8 cellular contexts compared by ENCODE assay signal in the genomic region with DNA sequence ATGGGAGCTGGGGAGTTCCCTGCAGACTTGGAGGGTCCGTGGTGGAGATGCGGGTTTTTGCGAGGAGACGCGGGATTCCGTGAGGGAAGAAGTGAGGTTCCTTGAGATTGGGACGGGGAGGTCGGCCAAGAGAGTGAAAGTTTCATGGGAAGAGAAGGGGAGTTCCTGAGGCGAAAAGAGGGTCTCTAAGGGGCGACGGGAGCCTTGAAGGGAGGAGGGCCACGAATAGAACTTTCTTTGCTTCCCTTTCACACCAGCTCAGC. TPM values are rescaled to one million over a fixed set of nuclear protein-coding genes. Genes with fewer than 3 reads are reported as not detected.
A peak's percentile ranks its signal among the peaks of the same experiment; 100 is the strongest.
DNase-seq lines count a peak whose midpoint lies in the region; ATAC-seq and TF ChIP-seq lines count a peak whose summit lies in the region.

No MANE protein-coding gene starts in this region.

- H3K36me3 ChIP-seq in right lobe of liver (no peaks in the 10 kb centered on the region), tibial artery (no peaks in the 10 kb centered on the region)

- no peaks in the 10 kb centered on the region for H3K9me3 ChIP-seq in right lobe of liver
- H3K9me3 ChIP-seq in tibial artery: no peaks in the 10 kb centered on the region

- H3K36me3 Mint-ChIP-seq in activated T-cell treated with anti-CD3 and anti-CD28 coated beads, Interleukin-2, amount 50 U/mL, for 4 hours (ENCODE audit: insufficient read depth): no peaks in the 10 kb centered on the region

- H3K4me3 ChIP-seq in astrocyte of the cerebellum (ENCODE audit: low read depth, low read length) (peak overlapping the region; percentile 65), right lobe of liver (peak overlapping the region; percentile 61 to 78 (median 69)), tibial artery (peak overlapping the region; percentile 78 to 80)

- H3K4me1 ChIP-seq in right lobe of liver: peaks cover 0 to 39% (median 12%) of the 10 kb centered on the region in 4 donors
- H3K4me1 ChIP-seq in tibial artery: peaks cover 0 to 51% (median 28%) of the 10 kb centered on the region in 4 donors

- TF ChIP-seq CTCF in astrocyte of the cerebellum (IDR thresholded peaks at IDR 0.05; ENCODE audit: low read depth, low read length, missing control alignments) (no peak), right lobe of liver (IDR thresholded peaks at IDR 0.05) (no peak), tibial artery (IDR thresholded peaks at IDR 0.05) (no peak), GM10266 (IDR thresholded peaks at IDR 0.05; ENCODE audit: control insufficient read depth, insufficient read depth, low read depth, missing control alignments) (no peak)

- WGBS in right lobe of liver (ENCODE audit: insufficient coverage, low coverage, low lambda C conversion rate, missing lambda C conversion rate): 4% methylated on average over 12 of the region's 12 CpGs

- DNase-seq in activated T-cell treated with anti-CD3 and anti-CD28 coated beads, Interleukin-2, amount 50 U/mL, for 4 hours: no peak
- DNase-seq in activated T-cell treated with anti-CD3 and anti-CD28 coated beads for 4 hours (no peak), astrocyte of the cerebellum (ENCODE audit: low read depth) (no peak), right lobe of liver (no peak), tibial artery (no peak), GM10266 (ENCODE audit: extremely low spot score) (no peak)
- no peak for DNase-seq in stimulated activated CD4-positive, alpha-beta T cell treated with anti-CD3 and anti-CD28 coated beads, Interleukin-12 subunit alpha, Interleukin-12 subunit beta, amount 100 ng/mL, for 4 hours

- no peak for TF ChIP-seq POLR2A in right lobe of liver (IDR thresholded peaks at IDR 0.05)

- in situ Hi-C loops in astrocyte of the cerebellum (cut with HindIII; ENCODE audit: low sequenced_read_pairs): no loop called here

- H3K4me1 Mint-ChIP-seq in activated T-cell treated with anti-CD3 and anti-CD28 coated beads, Interleukin-2, amount 50 U/mL, for 4 hours (ENCODE audit: low read depth): peaks cover 40% of the 10 kb centered on the region

- no peaks in the 10 kb centered on the region for H3K9me3 Mint-ChIP-seq in activated T-cell treated with anti-CD3 and anti-CD28 coated beads, Interleukin-2, amount 50 U/mL, for 4 hours

- intact Hi-C loops in right lobe of liver (cut with DNase I) (no loop called here), tibial artery (cut with DNase I; ENCODE audit: low total_unique reads) (no loop called here)

- H3K27ac ChIP-seq in right lobe of liver (peak overlapping the region; percentile 70 to 73 (median 72)), tibial artery (peak overlapping the region; percentile 84 to 86)

- H3K27me3 Mint-ChIP-seq in activated T-cell treated with anti-CD3 and anti-CD28 coated beads, Interleukin-2, amount 50 U/mL, for 4 hours (ENCODE audit: low read depth): peaks cover 2% of the 10 kb centered on the region

- H3K27me3 ChIP-seq in right lobe of liver: no peaks in the 10 kb centered on the region
- no peaks in the 10 kb centered on the region for H3K27me3 ChIP-seq in tibial artery

- ATAC-seq in activated T-cell treated with anti-CD3 and anti-CD28 coated beads, Interleukin-2, amount 50 U/mL, for 4 hours: no peak
- ATAC-seq in right lobe of liver (no peak), HG03521 (IDR thresholded peaks at IDR 0.05; ENCODE audit: unreplicated experiment) (no peak)

- H3K4me3 Mint-ChIP-seq in activated T-cell treated with anti-CD3 and anti-CD28 coated beads, Interleukin-2, amount 50 U/mL, for 4 hours: peak overlapping the region; percentile 88

RNA-seq across cellular contexts. Expression of a gene that starts 0.5 kb away (rescaled TPM):
- total RNA-seq in activated T-cell treated with anti-CD3 and anti-CD28 coated beads, Interleukin-2, amount 50 U/mL, for 4 hours: 10 to 100 TPM in 2 of 3 donors, 1 to 10 TPM in 1; 6.0 to 10.6 (median 10.4) TPM
- total RNA-seq in right lobe of liver: 100 to 1,000 TPM in 1 of 6 experiments, 10 to 100 TPM in 5; 21.9 to 118 (median 45.7) TPM

RNA-seq across cellular contexts. Expression of a gene that starts 4.3 kb away (rescaled TPM):
- total RNA-seq in activated T-cell treated with anti-CD3 and anti-CD28 coated beads, Interleukin-2, amount 50 U/mL, for 4 hours: 10 to 100 TPM; 11.6 to 13.5 (median 13.2) TPM
- total RNA-seq in right lobe of liver: 10 to 100 TPM in 2 of 6 experiments, 1 to 10 TPM in 4; 4.8 to 13.3 (median 9.4) TPM

RNA-seq across cellular contexts. Expression of a gene that starts 51.5 kb away (rescaled TPM):
- total RNA-seq in activated T-cell treated with anti-CD3 and anti-CD28 coated beads, Interleukin-2, amount 50 U/mL, for 4 hours: 10 to 100 TPM; 18.9 to 23.0 (median 19.7) TPM
- total RNA-seq in right lobe of liver: 10 to 100 TPM in 5 of 6 experiments, 1 to 10 TPM in 1; 10.0 to 12.9 (median 11.1) TPM
